In genomic region chr3:414063-414462, GRCh38 we compare ENCODE assay signal across 1 cellular context.
TF ChIP-seq lines count a peak whose summit lies in the region.

No MANE protein-coding gene starts in this region.

TF ChIP-seq in K562, 482 proteins besides CTCF, POLR2A, EP300 and RAD21 (continued from another document):
- TF ChIP-seq REST (CRISPR knock-in tag; IDR thresholded peaks at IDR 0.05; ENCODE audit: low read depth) (no peak), ZNF512 (tag; IDR thresholded peaks at IDR 0.05) (no peak), MITF (IDR thresholded peaks at IDR 0.05) (no peak), ZNF41 (CRISPR knock-in tag; conservative IDR thresholded peaks at IDR 0.05) (no peak), ZNF766 (CRISPR knock-in tag; conservative IDR thresholded peaks at IDR 0.05) (no peak), ZNF133 (CRISPR knock-in tag; IDR thresholded peaks at IDR 0.05) (no peak)
